Comparison of ENCODE assay signal across 8 cellular contexts in genomic region chr22:31661851-31662667, GRCh38. TPM values are rescaled to one million over a fixed set of nuclear protein-coding genes. Genes with fewer than 3 reads are reported as not detected.
DNase-seq lines count a peak whose midpoint lies in the region; ATAC-seq and TF ChIP-seq lines count a peak whose summit lies in the region.

PISD (minus strand) TSS chr22:31662215; CDS start chr22:31662208, 7 bp downstream.

- peak within 1 kb of the TSS; percentile 82 for H3K4me3 ChIP-seq in colonic mucosa

- no peaks in the 10 kb centered on the region for H3K27me3 ChIP-seq in colonic mucosa

- intact Hi-C loops in colonic mucosa (cut with DNase I), result loop anchor here (10.0 kb wide), 1 partner anchor 283 kb away; the partner anchor contains the start of gene YWHAH

- H3K4me1 ChIP-seq in colonic mucosa, result peaks cover 8% of the 10 kb centered on the region

- peak; percentile 96 for DNase-seq in Ammon's horn (ENCODE audit: low spot score)
- peak; percentile 92 for DNase-seq in GM19238 (ENCODE audit: insufficient read length, low spot score)
- peak; percentile 75 for DNase-seq in NCI-H524 treated with DMSO at 0.1 percent for 48 hours (lab: John Stamatoyannopoulos, UW)
- DNase-seq in activated CD4-positive, alpha-beta T cell treated with anti-CD3 and anti-CD28 coated beads for 48 hours, result peak; percentile 98
- peak; percentile 98 for DNase-seq in colonic mucosa
- DNase-seq in kidney tubule cell (ENCODE audit: low spot score), result peak; percentile 100
- peak; percentile 93 to 94 for DNase-seq in stimulated activated CD4-positive, alpha-beta T cell treated with anti-CD3 and anti-CD28 coated beads, Interleukin-1b, Interleukin-23, amount 100 ng/mL, for 4 hours (ENCODE audit: low read depth in 2 of 2)

- peak; percentile 81 for ATAC-seq in HG03442 (IDR thresholded peaks at IDR 0.05; ENCODE audit: unreplicated experiment)

- TF ChIP-seq CTCF in colonic mucosa (IDR thresholded peaks at IDR 0.05), result no peak

- H3K9me3 ChIP-seq in colonic mucosa, result no peaks in the 10 kb centered on the region

- peak within 1 kb of the TSS; percentile 63 to 72 for H3K9ac ChIP-seq in colonic mucosa (ENCODE audit: low read depth in 2 of 2, low read length in 2 of 2)

- peak within 1 kb of the TSS; percentile 64 for H3K27ac ChIP-seq in colonic mucosa

- H3K36me3 ChIP-seq in colonic mucosa, result no peaks in the 10 kb centered on the region

RNA-seq across cellular contexts. Expression of gene PISD, which starts in this region (rescaled TPM):
- 10 to 100 TPM; 30.8 to 48.1 TPM for total RNA-seq in colonic mucosa

Comparison
In these comparisons a context has a peak if more than half of its experiments do, and no peak if none do; other contexts are left out.
1. Peak in every context shown above with its lines: DNase-seq, ATAC-seq, H3K4me3 ChIP-seq and H3K27ac ChIP-seq.